Comparison of ENCODE assay signal across 6 cellular contexts in genomic region chr19:48501961-48502719, GRCh38. TPM values are rescaled to one million over a fixed set of nuclear protein-coding genes. Genes with fewer than 3 reads are reported as not detected.
DNase-seq lines count a peak whose midpoint lies in the region; ATAC-seq, FAIRE-seq and TF ChIP-seq lines count a peak whose summit lies in the region.

No MANE protein-coding gene starts in this region.

- H3K27me3 Mint-ChIP-seq in neural progenitor cell (ENCODE audit: insufficient read depth, low read depth) = peaks cover 13% of the 10 kb centered on the region

- H3K4me3 ChIP-seq in GM12878 (no peak overlapping the region), neural progenitor cell (peak overlapping the region; percentile 60), sigmoid colon (no peak overlapping the region)

- intact Hi-C loops in GM12878 (cut with micrococcal nuclease; ENCODE audit: unreplicated experiment) (no loop called here), sigmoid colon (cut with DNase I) (no loop called here)

- no peak overlapping the region for H3K9ac ChIP-seq in GM12878 (ENCODE audit: control insufficient read depth, insufficient read depth, low read length)
- no peak overlapping the region for H3K9ac ChIP-seq in neural progenitor cell

- no peak overlapping the region for H3K27ac Mint-ChIP-seq in neural progenitor cell

- WGBS in GM12878 (ENCODE audit: insufficient coverage, insufficient replicate concordance, low lambda C conversion rate, missing lambda C conversion rate) = 4% methylated on average over 19 of the region's 24 CpGs
- 4 to 7% methylated on average over 24 of the region's 24 CpGs for WGBS in sigmoid colon, 2 donors

- POLR2A ChIA-PET in GM12878 (lab: Charles Lee) = interaction anchor here (0.5 to 0.6 kb wide), 4 partner anchors 49 to 908 kb away, joined by 3 to 6 read pairs (median 3); no protein-coding TSS in a partner anchor

- peak overlapping the region; percentile 64 for H2AFZ ChIP-seq in GM12878 (ENCODE audit: control insufficient read depth, low read depth, low read length)
- peak overlapping the region; percentile 51 for H2AFZ ChIP-seq in neural progenitor cell (replicated peaks)

- H4K20me1 ChIP-seq in GM12878 (ENCODE audit: control insufficient read depth, insufficient read depth) (no peaks in the 10 kb centered on the region), neural progenitor cell (ENCODE audit: low read depth) (peaks cover 4% of the 10 kb centered on the region)

- H3K9me3 Mint-ChIP-seq in neural progenitor cell = no peaks in the 10 kb centered on the region

- peaks cover 17% of the 10 kb centered on the region for H3K4me1 Mint-ChIP-seq in neural progenitor cell

- no peak for TF ChIP-seq RAD21 in GM12878 (IDR thresholded peaks at IDR 0.05; ENCODE audit: insufficient read depth, low read depth, low read length)

- in situ Hi-C loops in GM12878 (cut with MboI) = no loop called here

- H3K4me2 ChIP-seq in GM12878 (ENCODE audit: control insufficient read depth, insufficient read depth) (peak overlapping the region; percentile 26; the same call in 1 of the 2 replicates), neural progenitor cell (peak overlapping the region; percentile 97)

- ATAC-seq in GM12878 (peak; percentile 85), GM19328 (IDR thresholded peaks at IDR 0.05; ENCODE audit: unreplicated experiment) (no peak)

- no peak overlapping the region for H3K27ac ChIP-seq in GM12878 (ENCODE audit: control insufficient read depth, insufficient read depth)
- no peak overlapping the region for H3K27ac ChIP-seq in neural progenitor cell
- H3K27ac ChIP-seq in sigmoid colon = no peak overlapping the region

- H3K79me2 ChIP-seq in GM12878 (ENCODE audit: control insufficient read depth, insufficient read depth, low read length) (no peaks in the 10 kb centered on the region), neural progenitor cell (ENCODE audit: low read depth) (no peaks in the 10 kb centered on the region)

- no peak for TF ChIP-seq CTCF in GM12878 (IDR thresholded peaks at IDR 0.05 in 2 of 3, conservative IDR thresholded peaks at IDR 0.05 in 1 of 3; ENCODE audit: control insufficient read depth in 2 of 3, extremely low read depth in 1 of 3, insufficient read depth in 1 of 3, low read depth in 3 of 3, low read length in 3 of 3)
- TF ChIP-seq CTCF in neural progenitor cell (IDR thresholded peaks at IDR 0.05) = no peak
- TF ChIP-seq CTCF in sigmoid colon (IDR thresholded peaks at IDR 0.05) = no peak

- H3K4me3 Mint-ChIP-seq in neural progenitor cell = peak overlapping the region; percentile 46

- H3K36me3 Mint-ChIP-seq in neural progenitor cell = no peaks in the 10 kb centered on the region

- CTCF ChIA-PET in GM12878 (lab: Yijun Ruan, JAX) = interaction anchor here (0.7 to 1.0 kb wide), 3 partner anchors 12 to 111 kb away, joined by 3 to 7 read pairs (median 6); partner anchors contain the start of gene KDELR1

- H3K4me1 ChIP-seq in GM12878 (ENCODE audit: control insufficient read depth, insufficient read depth, low read length) = peaks cover 4% of the 10 kb centered on the region; the same call in 1 of the 2 replicates
- H3K4me1 ChIP-seq in neural progenitor cell = peaks cover 10% of the 10 kb centered on the region
- H3K4me1 ChIP-seq in sigmoid colon = peaks cover 0 to 24% (median 22%) of the 10 kb centered on the region in 4 donors

- peak; percentile 54 for FAIRE-seq in HTR-8/SVneo (lab: Jason Lieb, UNC)
- FAIRE-seq in GM12878 (lab: Jason Lieb, UNC) = no peak

- H3K36me3 ChIP-seq in GM12878 (ENCODE audit: control insufficient read depth in 2 of 2, insufficient read depth in 2 of 2, low read length in 1 of 2) = no peaks in the 10 kb centered on the region
- H3K36me3 ChIP-seq in neural progenitor cell = no peaks in the 10 kb centered on the region
- H3K36me3 ChIP-seq in sigmoid colon = no peaks in the 10 kb centered on the region

- DNase-seq in HTR-8/SVneo (ENCODE audit: insufficient read length, low spot score) (no peak), RKO (ENCODE audit: low spot score) (peak; percentile 43), GM12878 (ENCODE audit: low read depth, low spot score) (peak; percentile 59), neural progenitor cell (ENCODE audit: low spot score) (peak; percentile 99), sigmoid colon (no peak)

- TF ChIP-seq POLR2A in GM12878 (IDR thresholded peaks at IDR 0.05; ENCODE audit: low read depth, low read length) (no peak), sigmoid colon (IDR thresholded peaks at IDR 0.05) (no peak)

- H3F3A ChIP-seq in neural progenitor cell (ENCODE audit: low read depth) = peaks cover 26% of the 10 kb centered on the region

- no TSS peak for BruUV-seq in GM12878 (replicated peaks; lab: Mats Ljungman, UMichigan)

- RAD21 ChIA-PET in GM12878 (lab: Charles Lee; ENCODE audit: unreplicated experiment) = interaction anchor here (0.8 to 1.2 kb wide), 4 partner anchors 12 to 168 kb away, joined by 3 to 7 read pairs (median 3); no protein-coding TSS in a partner anchor

- H3K27me3 ChIP-seq in GM12878 (replicated peaks in 1 of 2; ENCODE audit: control insufficient read depth in 2 of 2, insufficient read depth in 2 of 2, low read length in 1 of 2) (no peaks in the 10 kb centered on the region), neural progenitor cell (no peaks in the 10 kb centered on the region), sigmoid colon (peaks cover 38 to 57% (median 56%) of the 10 kb centered on the region in 3 donors)

- no peaks in the 10 kb centered on the region for H3K9me3 ChIP-seq in GM12878 (replicated peaks; ENCODE audit: control insufficient read depth, insufficient read depth, low read length)
- no peaks in the 10 kb centered on the region for H3K9me3 ChIP-seq in neural progenitor cell (ENCODE audit: low read depth)
- H3K9me3 ChIP-seq in sigmoid colon = no peaks in the 10 kb centered on the region

- TF ChIP-seq EP300 in GM12878 (IDR thresholded peaks at IDR 0.05; ENCODE audit: borderline replicate concordance in 1 of 2, control insufficient read depth in 1 of 2, low read depth in 2 of 2, low read length in 2 of 2) (no peak), sigmoid colon (IDR thresholded peaks at IDR 0.05) (no peak)

- SMC1A ChIA-PET in GM12878 (lab: Charles Lee; ENCODE audit: uncharacterized antibody, unreplicated experiment) = interaction anchor here (0.8 to 0.9 kb wide), 3 partner anchors 9 to 82 kb away, joined by 3 read pairs; no protein-coding TSS in a partner anchor

RNA-seq across cellular contexts. Expression of gene LMTK3, which starts 9.5 kb away (rescaled TPM):
- 0.44 and 0.67 TPM in 2 replicates for total RNA-seq in GM12878 (2013; cell fraction: nucleolus; rRNA removed)
- total RNA-seq in GM12878 (2014; rRNA removed) (under 0.01 and 0.05 TPM in 2 replicates), GM12878 (2014; rRNA removed; fragmentation: Illumina TruSeq; extraction: Trizol) (0.04 TPM in 1 of 2 replicates, not detected in the other), GM12878 (2021) (0.28 and 0.51 TPM in 2 replicates), neural progenitor cell (ENCODE audit: low replicate concordance) (0.02 and 3.5 TPM in 2 replicates), sigmoid colon (1 to 10 TPM in 1 of 4 donors, under 1 TPM in 1, not detected in 2; 0.14 to 1.1 TPM)
- 0.07 TPM for polyA plus RNA-seq in GM12878 (2011; ENCODE audit: low read depth)
- polyA plus RNA-seq in GM12878 (2011; rRNA removed) (0.05 TPM in 1 of 2 replicates, not detected in the other), GM12878 (2014; fragmentation: Illumina TruSeq; extraction: Trizol) (0.01 TPM in 1 of 2 replicates, not detected in the other), GM12878 (2014; fragmentation: Nextera tagmentation; extraction: Ambion mirVana) (not detected), GM12878 (2014; rRNA removed) (0.14 and 0.27 TPM in 2 replicates), GM12878 (2016; fragmentation: Nextera tagmentation; extraction: Ambion mirVana) (under 1 TPM in 1 of 2 experiments, not detected in 1; 0.03 TPM), sigmoid colon (1 to 10 TPM in 1 of 3 donors, under 1 TPM in 1, not detected in 1; 0.23 to 1.7 TPM)
- polyA plus RNA-seq in GM12878 (2011; cell fraction: cytosol; rRNA removed) = 0.09 and 0.17 TPM in 2 replicates
- 0.16 and 0.37 TPM in 2 replicates for polyA plus RNA-seq in GM12878 (2011; cell fraction: nucleus; rRNA removed)
- 0.52 and 0.73 TPM in 2 replicates for polyA plus RNA-seq in GM12878 (2012)
- 0.10 TPM in 1 of 2 replicates, not detected in the other for polyA minus RNA-seq in GM12878 (2011; rRNA and poly(A)+ RNA removed)
- polyA minus RNA-seq in GM12878 (2011; cell fraction: cytosol; rRNA and poly(A)+ RNA removed) = 0.21 TPM in 1 of 2 replicates, not detected in the other
- polyA minus RNA-seq in GM12878 (2011; cell fraction: nucleus; rRNA and poly(A)+ RNA removed) = under 0.01 and 0.10 TPM in 2 replicates

RNA-seq across cellular contexts. Expression of gene CYTH2, which starts 33.0 kb away (rescaled TPM):
- total RNA-seq in GM12878 (2013; cell fraction: nucleolus; rRNA removed) = 43.7 and 54.0 TPM in 2 replicates
- total RNA-seq in GM12878 (2014; rRNA removed) (18.5 and 24.6 TPM in 2 replicates), GM12878 (2014; rRNA removed; fragmentation: Illumina TruSeq; extraction: Trizol) (11.0 and 13.9 TPM in 2 replicates), GM12878 (2021) (28.2 and 29.9 TPM in 2 replicates), neural progenitor cell (ENCODE audit: low replicate concordance) (50.3 and 107 TPM in 2 replicates), sigmoid colon (10 to 100 TPM; 30.0 to 49.3 (median 35.8) TPM)
- polyA plus RNA-seq in GM12878 (2011; ENCODE audit: low read depth) = 13.5 TPM
- polyA plus RNA-seq in GM12878 (2011; rRNA removed) (16.0 and 26.4 TPM in 2 replicates), GM12878 (2014; fragmentation: Illumina TruSeq; extraction: Trizol) (8.6 and 18.8 TPM in 2 replicates), GM12878 (2014; fragmentation: Nextera tagmentation; extraction: Ambion mirVana) (1 to 10 TPM; 1.3 to 1.6 TPM), GM12878 (2014; rRNA removed) (26.6 and 28.7 TPM in 2 replicates), GM12878 (2016; fragmentation: Nextera tagmentation; extraction: Ambion mirVana) (10 to 100 TPM; 25.6 to 31.9 TPM), sigmoid colon (10 to 100 TPM; 52.8 to 71.4 (median 64.9) TPM)
- polyA plus RNA-seq in GM12878 (2011; cell fraction: cytosol; rRNA removed) = 29.0 and 32.3 TPM in 2 replicates
- polyA plus RNA-seq in GM12878 (2011; cell fraction: nucleus; rRNA removed) = 58.9 and 66.4 TPM in 2 replicates
- polyA plus RNA-seq in GM12878 (2012) = 21.4 and 25.9 TPM in 2 replicates
- polyA minus RNA-seq in GM12878 (2011; rRNA and poly(A)+ RNA removed) = 21.4 and 34.4 TPM in 2 replicates
- 7.7 and 7.9 TPM in 2 replicates for polyA minus RNA-seq in GM12878 (2011; cell fraction: cytosol; rRNA and poly(A)+ RNA removed)
- 17.8 and 26.8 TPM in 2 replicates for polyA minus RNA-seq in GM12878 (2011; cell fraction: nucleus; rRNA and poly(A)+ RNA removed)

RNA-seq across cellular contexts. Expression of gene KCNJ14, which starts 46.8 kb away (rescaled TPM):
- total RNA-seq in GM12878 (2013; cell fraction: nucleolus; rRNA removed) = 3.0 TPM in 2 replicates
- total RNA-seq in GM12878 (2014; rRNA removed) (0.38 and 0.40 TPM in 2 replicates), GM12878 (2014; rRNA removed; fragmentation: Illumina TruSeq; extraction: Trizol) (0.41 and 0.45 TPM in 2 replicates), GM12878 (2021) (1.3 and 1.4 TPM in 2 replicates), neural progenitor cell (ENCODE audit: low replicate concordance) (0.69 and 0.74 TPM in 2 replicates), sigmoid colon (1 to 10 TPM in 1 of 4 donors, under 1 TPM in 3; 0.16 to 1.4 (median 0.49) TPM)
- 0.38 TPM for polyA plus RNA-seq in GM12878 (2011; ENCODE audit: low read depth)
- polyA plus RNA-seq in GM12878 (2011; rRNA removed) (0.16 and 0.24 TPM in 2 replicates), GM12878 (2014; fragmentation: Illumina TruSeq; extraction: Trizol) (0.48 and 0.59 TPM in 2 replicates), GM12878 (2014; fragmentation: Nextera tagmentation; extraction: Ambion mirVana) (under 1 TPM; 0.26 to 0.34 TPM), GM12878 (2014; rRNA removed) (0.72 and 0.93 TPM in 2 replicates), GM12878 (2016; fragmentation: Nextera tagmentation; extraction: Ambion mirVana) (under 1 TPM; 0.30 to 0.68 TPM), sigmoid colon (under 1 TPM in 2 of 3 donors, not detected in 1; under 0.01 to 0.61 TPM)
- polyA plus RNA-seq in GM12878 (2011; cell fraction: cytosol; rRNA removed) = 0.19 and 0.22 TPM in 2 replicates
- polyA plus RNA-seq in GM12878 (2011; cell fraction: nucleus; rRNA removed) = 1.2 TPM in 2 replicates
- polyA plus RNA-seq in GM12878 (2012) = 0.51 and 0.62 TPM in 2 replicates
- 0.73 and 1.3 TPM in 2 replicates for polyA minus RNA-seq in GM12878 (2011; rRNA and poly(A)+ RNA removed)
- 0.21 and 0.27 TPM in 2 replicates for polyA minus RNA-seq in GM12878 (2011; cell fraction: cytosol; rRNA and poly(A)+ RNA removed)
- polyA minus RNA-seq in GM12878 (2011; cell fraction: nucleus; rRNA and poly(A)+ RNA removed) = 0.60 and 1.5 TPM in 2 replicates

RNA-seq across cellular contexts. Expression of gene SULT2B1, which starts 49.8 kb away (rescaled TPM):
- not detected in 2 replicates for total RNA-seq in GM12878 (2013; cell fraction: nucleolus; rRNA removed)
- total RNA-seq in GM12878 (2014; rRNA removed) = not detected in 2 replicates
- total RNA-seq in GM12878 (2014; rRNA removed; fragmentation: Illumina TruSeq; extraction: Trizol) = not detected in 2 replicates
- total RNA-seq in GM12878 (2021) = 0.16 TPM in 1 of 2 replicates, not detected in the other
- not detected for polyA plus RNA-seq in GM12878 (2011; ENCODE audit: low read depth)
- not detected in 2 replicates for polyA plus RNA-seq in GM12878 (2011; rRNA removed)
- polyA plus RNA-seq in GM12878 (2011; cell fraction: cytosol; rRNA removed) = not detected in 2 replicates
- not detected in 2 replicates for polyA plus RNA-seq in GM12878 (2011; cell fraction: nucleus; rRNA removed)
- 0.11 and 0.22 TPM in 2 replicates for polyA plus RNA-seq in GM12878 (2012)
- not detected in 2 replicates for polyA plus RNA-seq in GM12878 (2014; fragmentation: Illumina TruSeq; extraction: Trizol)
- not detected for polyA plus RNA-seq in GM12878 (2014; fragmentation: Nextera tagmentation; extraction: Ambion mirVana)
- polyA plus RNA-seq in GM12878 (2014; rRNA removed) = 0.23 TPM in 1 of 2 replicates, not detected in the other
- under 1 TPM; 0.11 to 0.14 TPM for polyA plus RNA-seq in GM12878 (2016; fragmentation: Nextera tagmentation; extraction: Ambion mirVana)
- not detected in 2 replicates for polyA minus RNA-seq in GM12878 (2011; rRNA and poly(A)+ RNA removed)
- polyA minus RNA-seq in GM12878 (2011; cell fraction: cytosol; rRNA and poly(A)+ RNA removed) = not detected in 2 replicates
- not detected in 2 replicates for polyA minus RNA-seq in GM12878 (2011; cell fraction: nucleus; rRNA and poly(A)+ RNA removed)
- 1.6 TPM in 1 of 2 replicates, not detected in the other for total RNA-seq in neural progenitor cell (ENCODE audit: low replicate concordance)
- under 1 TPM in 1 of 4 donors, not detected in 3; 0.82 TPM for total RNA-seq in sigmoid colon
- polyA plus RNA-seq in sigmoid colon = 1 to 10 TPM; 1.2 to 2.8 (median 2.4) TPM

RNA-seq across cellular contexts. Expression of gene GRWD1, which starts 56.4 kb away (rescaled TPM):
- 22.0 and 26.3 TPM in 2 replicates for total RNA-seq in GM12878 (2013; cell fraction: nucleolus; rRNA removed)
- 26.5 and 30.6 TPM in 2 replicates for total RNA-seq in GM12878 (2014; rRNA removed)
- 22.4 and 30.9 TPM in 2 replicates for total RNA-seq in GM12878 (2014; rRNA removed; fragmentation: Illumina TruSeq; extraction: Trizol)
- 75.8 and 79.0 TPM in 2 replicates for total RNA-seq in GM12878 (2021)
- 6.1 TPM for polyA plus RNA-seq in GM12878 (2011; ENCODE audit: low read depth)
- 17.4 and 26.4 TPM in 2 replicates for polyA plus RNA-seq in GM12878 (2011; rRNA removed)
- 33.3 and 42.0 TPM in 2 replicates for polyA plus RNA-seq in GM12878 (2011; cell fraction: cytosol; rRNA removed)
- 24.8 and 43.8 TPM in 2 replicates for polyA plus RNA-seq in GM12878 (2011; cell fraction: nucleus; rRNA removed)
- polyA plus RNA-seq in GM12878 (2012) = 20.2 and 22.0 TPM in 2 replicates
- 9.2 and 14.0 TPM in 2 replicates for polyA plus RNA-seq in GM12878 (2014; fragmentation: Illumina TruSeq; extraction: Trizol)
- polyA plus RNA-seq in GM12878 (2014; fragmentation: Nextera tagmentation; extraction: Ambion mirVana) = 1 to 10 TPM; 1.4 to 3.0 TPM
- polyA plus RNA-seq in GM12878 (2014; rRNA removed) = 44.6 and 46.5 TPM in 2 replicates
- polyA plus RNA-seq in GM12878 (2016; fragmentation: Nextera tagmentation; extraction: Ambion mirVana) = 100 to 1,000 TPM; 103 TPM
- 12.8 and 20.6 TPM in 2 replicates for polyA minus RNA-seq in GM12878 (2011; rRNA and poly(A)+ RNA removed)
- polyA minus RNA-seq in GM12878 (2011; cell fraction: cytosol; rRNA and poly(A)+ RNA removed) = 14.4 and 21.1 TPM in 2 replicates
- 9.4 and 20.5 TPM in 2 replicates for polyA minus RNA-seq in GM12878 (2011; cell fraction: nucleus; rRNA and poly(A)+ RNA removed)
- total RNA-seq in neural progenitor cell (ENCODE audit: low replicate concordance) = 10.6 and 31.5 TPM in 2 replicates
- total RNA-seq in sigmoid colon = 10 to 100 TPM; 12.5 to 25.5 (median 17.6) TPM
- 10 to 100 TPM in 1 of 3 donors, 1 to 10 TPM in 2; 7.8 to 21.5 (median 9.9) TPM for polyA plus RNA-seq in sigmoid colon

Comparison
In these comparisons a context has a peak if more than half of its experiments do, and no peak if none do; other contexts are left out.
1. DNase-seq: peak in RKO (single experiment), GM12878 (single experiment) and neural progenitor cell (single experiment); none in HTR-8/SVneo (single experiment) and sigmoid colon (single experiment).